24 cellular contexts compared by ENCODE assay signal in genomic region chr9:137134191-137134590, GRCh38. TPM values are rescaled to one million over a fixed set of nuclear protein-coding genes. Genes with fewer than 3 reads are reported as not detected.
"Had no signal": no experiment of that assay in that cellular context is flagged by ENCODE, and none has a peak within 500 bp of the region (broad histone marks: within the 10 kb centered on the region; RNA-seq: fewer than 3 reads in every experiment).

No MANE protein-coding gene starts in this region.

- H3K36me3 ChIP-seq: MG63 had no signal

- H3K4me2 ChIP-seq: SK-N-SH had no signal

- H3K27ac ChIP-seq: RWPE1 had no signal

- H3K4me3 ChIP-seq: MG63 had no signal

- DNase-seq: KBM-7, MG63, NCI-H1092, NCI-H1105 treated with DMSO at 0.1 percent for 48 hours, NCI-H1417 treated with DMSO at 0.1 percent for 48 hours, NCI-H146, NCI-H1694 treated with DMSO at 0.1 percent for 48 hours, NCI-H1930, NCI-H2081, NCI-H2107, NCI-H2227 treated with DMSO at 0.1 percent for 48 hours, NCI-H510A, NCI-H524 treated with DMSO at 0.1 percent for 48 hours, NCI-H69, NCI-H774, SHP77, SK-N-SH, SW 1271, T-cell had no signal

- ATAC-seq: T-cell had no signal

- H3K9ac ChIP-seq: SK-N-SH had no signal

- H3K9me3 ChIP-seq: MG63, SK-N-SH had no signal

RNA-seq across cellular contexts. Expression of gene GRIN1, which starts 4.8 kb away (rescaled TPM):
- total RNA-seq: T-cell had no signal
- polyA plus RNA-seq: IgD-negative memory B cell, SK-N-SH had no signal

RNA-seq across cellular contexts. Expression of gene LRRC26, which starts 35.7 kb away (rescaled TPM):
- total RNA-seq: LHCN-M2, T-cell had no signal
- polyA plus RNA-seq: IgD-negative memory B cell, SK-N-SH had no signal

RNA-seq across cellular contexts. Expression of gene TMEM210, which starts 37.7 kb away (rescaled TPM):
- total RNA-seq: HT-29, LHCN-M2, SK-MEL-5, T-cell had no signal
- polyA plus RNA-seq: IgD-negative memory B cell, SK-N-SH had no signal
